Comparison of ENCODE assay signal across 10 cellular contexts in genomic region chr19:19105365-19106060, GRCh38. TPM values are rescaled to one million over a fixed set of nuclear protein-coding genes. Genes with fewer than 3 reads are reported as not detected.
DNase-seq lines count a peak whose midpoint lies in the region; ATAC-seq, FAIRE-seq and TF ChIP-seq lines count a peak whose summit lies in the region.
"Had no signal": no experiment of that assay in that cellular context is flagged by ENCODE, and none has a peak within 500 bp of the region (broad histone marks: within the 10 kb centered on the region; RNA-seq: fewer than 3 reads in every experiment).

No MANE protein-coding gene starts in this region.

- H2AFZ ChIP-seq in keratinocyte (ENCODE audit: control insufficient read depth, low read length): peak overlapping the region; percentile 90

- H3K27me3 Mint-ChIP-seq in activated CD8-positive, alpha-beta T cell treated with anti-CD3 and anti-CD28 coated beads for 36 hours: no peaks in the 10 kb centered on the region
- H3K27me3 Mint-ChIP-seq in activated CD8-positive, alpha-beta T cell treated with anti-CD3 and anti-CD28 coated beads, Interleukin-2, amount 10 ng/mL, durations not matched to agents 7 days and 5 days (ENCODE audit: low read depth): no peaks in the 10 kb centered on the region
- H3K27me3 Mint-ChIP-seq in brain: no peaks in the 10 kb centered on the region

- H3K4me1 ChIP-seq in keratinocyte (ENCODE audit: control insufficient read depth, extremely low read depth, insufficient read depth, low read length) (no peaks in the 10 kb centered on the region), uterus (no peaks in the 10 kb centered on the region)

- H3K36me3 Mint-ChIP-seq in activated CD8-positive, alpha-beta T cell treated with anti-CD3 and anti-CD28 coated beads for 36 hours (ENCODE audit: low read depth): no peaks in the 10 kb centered on the region
- H3K36me3 Mint-ChIP-seq in activated CD8-positive, alpha-beta T cell treated with anti-CD3 and anti-CD28 coated beads, Interleukin-2, amount 10 ng/mL, durations not matched to agents 7 days and 5 days (ENCODE audit: low read depth): no peaks in the 10 kb centered on the region
- H3K36me3 Mint-ChIP-seq in brain: peaks cover 30% of the 10 kb centered on the region

- CTCF ChIA-PET in activated CD8-positive, alpha-beta T cell treated with anti-CD3 and anti-CD28 coated beads for 36 hours (lab: Charles Lee): interaction anchor here (0.6 to 0.9 kb wide), 2 partner anchors 10 to 60 kb away, joined by 4 to 6 read pairs; no protein-coding TSS in a partner anchor
- CTCF ChIA-PET in activated CD8-positive, alpha-beta T cell treated with anti-CD3 and anti-CD28 coated beads, Interleukin-2, amount 10 ng/mL, durations not matched to agents 7 days and 5 days (lab: Charles Lee): no interaction called here

- no peak overlapping the region for H3K9ac ChIP-seq in keratinocyte (ENCODE audit: control insufficient read depth, extremely low read depth, insufficient read depth, low read length)

- H3K4me3 ChIP-seq in keratinocyte (ENCODE audit: control insufficient read depth in 2 of 3, extremely low read depth in 1 of 3, insufficient read depth in 2 of 3, low read depth in 1 of 3, low read length in 3 of 3): peak overlapping the region; percentile 30 to 57 (median 46)
- peak overlapping the region; percentile 42 to 43 for H3K4me3 ChIP-seq in uterus

- H3K27ac Mint-ChIP-seq in activated CD8-positive, alpha-beta T cell treated with anti-CD3 and anti-CD28 coated beads for 36 hours: no peak overlapping the region
- H3K27ac Mint-ChIP-seq in activated CD8-positive, alpha-beta T cell treated with anti-CD3 and anti-CD28 coated beads, Interleukin-2, amount 10 ng/mL, durations not matched to agents 7 days and 5 days: no peak overlapping the region
- H3K27ac Mint-ChIP-seq in brain: peak overlapping the region in 4 of 5 experiments; percentile 81 to 97 (median 87)

- dilution Hi-C loops in keratinocyte (cut with MboI; ENCODE audit: extremely low pct_ligation_motif_present, low sequenced_read_pairs): no loop called here

- POLR2A ChIA-PET in activated CD8-positive, alpha-beta T cell treated with anti-CD3 and anti-CD28 coated beads for 36 hours (lab: Charles Lee): interaction anchor here (1.2 kb wide), 1 partner anchor 37 kb away, joined by 3 read pairs; no protein-coding TSS in a partner anchor
- POLR2A ChIA-PET in activated CD8-positive, alpha-beta T cell treated with anti-CD3 and anti-CD28 coated beads, Interleukin-2, amount 10 ng/mL, durations not matched to agents 7 days and 5 days (lab: Charles Lee): no interaction called here

- H3K4me3 Mint-ChIP-seq in activated CD8-positive, alpha-beta T cell treated with anti-CD3 and anti-CD28 coated beads for 36 hours: peak overlapping the region; percentile 21
- no peak overlapping the region for H3K4me3 Mint-ChIP-seq in activated CD8-positive, alpha-beta T cell treated with anti-CD3 and anti-CD28 coated beads, Interleukin-2, amount 10 ng/mL, durations not matched to agents 7 days and 5 days
- H3K4me3 Mint-ChIP-seq in brain: peak overlapping the region; percentile 68 to 80 (median 73)

- H3K9me3 ChIP-seq in keratinocyte (ENCODE audit: control insufficient read depth, low read depth, low read length): peaks cover 2% of the 10 kb centered on the region
- no peaks in the 10 kb centered on the region for H3K9me3 ChIP-seq in uterus

- H3K4me2 ChIP-seq in keratinocyte (ENCODE audit: control insufficient read depth, extremely low read depth, insufficient read depth, low read depth, low read length): peak overlapping the region; percentile 67

- peak; percentile 20 for DNase-seq in activated CD8-positive, alpha-beta T cell treated with anti-CD3 and anti-CD28 coated beads for 36 hours
- no peak for DNase-seq in activated CD8-positive, alpha-beta T cell treated with anti-CD3 and anti-CD28 coated beads, Interleukin-2, amount 10 ng/mL, durations not matched to agents 7 days and 5 days
- DNase-seq in keratinocyte (ENCODE audit: low read depth, low spot score) (no peak), uterus (peak; percentile 84), NCI-H1694 (lab: John Stamatoyannopoulos, UW) (no peak), NCI-H2107 (lab: John Stamatoyannopoulos, UW) (no peak)
- no peak for DNase-seq in stimulated activated CD4-positive, alpha-beta T cell treated with anti-CD3 and anti-CD28 coated beads, Interleukin-12 subunit alpha, Interleukin-12 subunit beta, amount 100 ng/mL, for 4 hours
- DNase-seq: NK-92 treated with Interleukin-12 subunit alpha and Interleukin-12 subunit beta, amount 100 ng/mL, for 24 hours had no signal

- H3K27ac ChIP-seq in keratinocyte (ENCODE audit: control insufficient read depth, insufficient read depth, low read length): no peak overlapping the region
- peak overlapping the region; percentile 70 to 73 for H3K27ac ChIP-seq in uterus

- H3K27me3 ChIP-seq in keratinocyte (ENCODE audit: control insufficient read depth, extremely low read depth, insufficient read depth, low read length) (peaks cover under 1% of the 10 kb centered on the region), uterus (no peaks in the 10 kb centered on the region)

- no peaks in the 10 kb centered on the region for H3K9me3 Mint-ChIP-seq in activated CD8-positive, alpha-beta T cell treated with anti-CD3 and anti-CD28 coated beads for 36 hours
- no peaks in the 10 kb centered on the region for H3K9me3 Mint-ChIP-seq in activated CD8-positive, alpha-beta T cell treated with anti-CD3 and anti-CD28 coated beads, Interleukin-2, amount 10 ng/mL, durations not matched to agents 7 days and 5 days (ENCODE audit: insufficient read depth)
- peaks cover 0 to 2% (median 0%) of the 10 kb centered on the region in 5 experiments for H3K9me3 Mint-ChIP-seq in brain

- intact Hi-C loops in activated CD8-positive, alpha-beta T cell treated with anti-CD3 and anti-CD28 coated beads for 36 hours (cut with micrococcal nuclease): no loop called here
- intact Hi-C loops in uterus (cut with DNase I; ENCODE audit: low total_unique reads): no loop called here

- H3K4me1 Mint-ChIP-seq in activated CD8-positive, alpha-beta T cell treated with anti-CD3 and anti-CD28 coated beads for 36 hours (ENCODE audit: low read depth): no peaks in the 10 kb centered on the region
- H3K4me1 Mint-ChIP-seq in activated CD8-positive, alpha-beta T cell treated with anti-CD3 and anti-CD28 coated beads, Interleukin-2, amount 10 ng/mL, durations not matched to agents 7 days and 5 days (ENCODE audit: low read depth): no peaks in the 10 kb centered on the region
- H3K4me1 Mint-ChIP-seq in brain: peaks cover 22% of the 10 kb centered on the region

- no peaks in the 10 kb centered on the region for H3K79me2 ChIP-seq in keratinocyte (ENCODE audit: control insufficient read depth, insufficient read depth, low read length)

- ATAC-seq in activated CD8-positive, alpha-beta T cell treated with anti-CD3 and anti-CD28 coated beads for 36 hours: no peak
- no peak for ATAC-seq in activated CD8-positive, alpha-beta T cell treated with anti-CD3 and anti-CD28 coated beads, Interleukin-2, amount 10 ng/mL, durations not matched to agents 7 days and 5 days

- H4K20me1 ChIP-seq in keratinocyte (ENCODE audit: control insufficient read depth, extremely low read depth, insufficient read depth, low read length): no peaks in the 10 kb centered on the region

- no peak for FAIRE-seq in keratinocyte (lab: Jason Lieb, UNC)
- FAIRE-seq: islet of Langerhans had no signal

- no peaks in the 10 kb centered on the region for H3K9me1 ChIP-seq in keratinocyte (ENCODE audit: control insufficient read depth, extremely low read depth, insufficient read depth, low read length)

- no peak for TF ChIP-seq CTCF in activated CD8-positive, alpha-beta T cell treated with anti-CD3 and anti-CD28 coated beads for 36 hours (IDR thresholded peaks at IDR 0.05)
- TF ChIP-seq CTCF in brain (conservative IDR thresholded peaks at IDR 0.05) (no peak), keratinocyte (optimal IDR thresholded peaks at IDR 0.05 in 1 of 3, IDR thresholded peaks at IDR 0.05 in 1 of 3, conservative IDR thresholded peaks at IDR 0.05 in 1 of 3; ENCODE audit: extremely low read depth in 1 of 3, insufficient read depth in 2 of 3, low read length in 3 of 3) (no peak), uterus (IDR thresholded peaks at IDR 0.05) (no peak)

- peak in 1 of 2 donors; percentile 41 for TF ChIP-seq POLR2A in uterus (IDR thresholded peaks at IDR 0.05)

- no peaks in the 10 kb centered on the region for H3K36me3 ChIP-seq in keratinocyte (ENCODE audit: control insufficient read depth in 2 of 2, extremely low read depth in 1 of 2, insufficient read depth in 2 of 2, low read length in 2 of 2)
- no peaks in the 10 kb centered on the region for H3K36me3 ChIP-seq in uterus

RNA-seq across cellular contexts. Expression of gene TMEM161A, which starts 32.8 kb away (rescaled TPM):
- total RNA-seq in activated CD8-positive, alpha-beta T cell treated with anti-CD3 and anti-CD28 coated beads for 36 hours: 10 to 100 TPM; 24.4 to 26.2 TPM
- total RNA-seq in activated CD8-positive, alpha-beta T cell treated with anti-CD3 and anti-CD28 coated beads, Interleukin-2, amount 10 ng/mL, durations not matched to agents 7 days and 5 days: 10 to 100 TPM; 20.3 to 22.8 TPM
- polyA plus RNA-seq in brain (ENCODE audit: insufficient read depth, low read depth, low replicate concordance) (23.3 TPM), keratinocyte (18.0 to 35.1 TPM (median 25.0 TPM) in 3 replicates)
- 3.7 TPM for polyA plus RNA-seq in keratinocyte (2011; ENCODE audit: low read depth)
- 8.7 and 22.2 TPM in 2 replicates for polyA plus RNA-seq in keratinocyte (2011; cell fraction: cytosol; rRNA removed)
- 54.7 and 80.8 TPM in 2 replicates for polyA plus RNA-seq in keratinocyte (2011; cell fraction: nucleus; rRNA removed)
- polyA plus RNA-seq in keratinocyte (2012; ENCODE audit: low replicate concordance): 17.4 and 23.8 TPM in 2 replicates
- 30.9 to 34.0 TPM (median 31.9 TPM) in 3 replicates for polyA minus RNA-seq in keratinocyte
- polyA minus RNA-seq in keratinocyte (2011; cell fraction: cytosol; rRNA and poly(A)+ RNA removed): 40.5 TPM
- 30.9 and 33.2 TPM in 2 replicates for polyA minus RNA-seq in keratinocyte (2011; cell fraction: nucleus; rRNA and poly(A)+ RNA removed)
- 10 to 100 TPM in 3 of 4 donors, 1 to 10 TPM in 1; 3.5 to 33.6 (median 17.3) TPM for total RNA-seq in uterus

RNA-seq across cellular contexts. Expression of gene SLC25A42, which starts 41.7 kb away (rescaled TPM):
- total RNA-seq in activated CD8-positive, alpha-beta T cell treated with anti-CD3 and anti-CD28 coated beads for 36 hours: 10 to 100 TPM; 10.9 to 11.1 TPM
- total RNA-seq in activated CD8-positive, alpha-beta T cell treated with anti-CD3 and anti-CD28 coated beads, Interleukin-2, amount 10 ng/mL, durations not matched to agents 7 days and 5 days: 10 to 100 TPM; 20.1 to 20.2 TPM
- 9.5 TPM for polyA plus RNA-seq in brain (ENCODE audit: insufficient read depth, low read depth, low replicate concordance)
- polyA plus RNA-seq in keratinocyte: 1.2 to 2.2 TPM (median 1.9 TPM) in 3 replicates
- 0.49 TPM for polyA plus RNA-seq in keratinocyte (2011; ENCODE audit: low read depth)
- 1.7 and 2.6 TPM in 2 replicates for polyA plus RNA-seq in keratinocyte (2011; cell fraction: cytosol; rRNA removed)
- 3.7 and 6.0 TPM in 2 replicates for polyA plus RNA-seq in keratinocyte (2011; cell fraction: nucleus; rRNA removed)
- 1.6 and 3.0 TPM in 2 replicates for polyA plus RNA-seq in keratinocyte (2012; ENCODE audit: low replicate concordance)
- polyA minus RNA-seq in keratinocyte: 1.7 to 3.7 TPM (median 3.4 TPM) in 3 replicates
- polyA minus RNA-seq in keratinocyte (2011; cell fraction: cytosol; rRNA and poly(A)+ RNA removed): 1.2 TPM
- polyA minus RNA-seq in keratinocyte (2011; cell fraction: nucleus; rRNA and poly(A)+ RNA removed): 2.0 and 2.9 TPM in 2 replicates
- total RNA-seq in uterus: 10 to 100 TPM in 1 of 4 donors, 1 to 10 TPM in 3; 2.9 to 25.7 (median 5.9) TPM

Comparison
In these comparisons a context has a peak if more than half of its experiments do, and no peak if none do; other contexts are left out.
1. DNase-seq: peak in activated CD8-positive, alpha-beta T cell treated with anti-CD3 and anti-CD28 coated beads for 36 hours (single experiment) and uterus (2 of 2); none in activated CD8-positive, alpha-beta T cell treated with anti-CD3 and anti-CD28 coated beads, Interleukin-2, amount 10 ng/mL, durations not matched to agents 7 days and 5 days (single experiment), keratinocyte (single experiment), NCI-H1694 (single experiment), NCI-H2107 (single experiment) and stimulated activated CD4-positive, alpha-beta T cell treated with anti-CD3 and anti-CD28 coated beads, Interleukin-12 subunit alpha, Interleukin-12 subunit beta, amount 100 ng/mL, for 4 hours (single experiment).
2. H3K27ac Mint-ChIP-seq: peak in brain (4 of 5); none in activated CD8-positive, alpha-beta T cell treated with anti-CD3 and anti-CD28 coated beads for 36 hours (single experiment) and activated CD8-positive, alpha-beta T cell treated with anti-CD3 and anti-CD28 coated beads, Interleukin-2, amount 10 ng/mL, durations not matched to agents 7 days and 5 days (single experiment).